8 cellular contexts compared by ENCODE assay signal in the genomic region with DNA sequence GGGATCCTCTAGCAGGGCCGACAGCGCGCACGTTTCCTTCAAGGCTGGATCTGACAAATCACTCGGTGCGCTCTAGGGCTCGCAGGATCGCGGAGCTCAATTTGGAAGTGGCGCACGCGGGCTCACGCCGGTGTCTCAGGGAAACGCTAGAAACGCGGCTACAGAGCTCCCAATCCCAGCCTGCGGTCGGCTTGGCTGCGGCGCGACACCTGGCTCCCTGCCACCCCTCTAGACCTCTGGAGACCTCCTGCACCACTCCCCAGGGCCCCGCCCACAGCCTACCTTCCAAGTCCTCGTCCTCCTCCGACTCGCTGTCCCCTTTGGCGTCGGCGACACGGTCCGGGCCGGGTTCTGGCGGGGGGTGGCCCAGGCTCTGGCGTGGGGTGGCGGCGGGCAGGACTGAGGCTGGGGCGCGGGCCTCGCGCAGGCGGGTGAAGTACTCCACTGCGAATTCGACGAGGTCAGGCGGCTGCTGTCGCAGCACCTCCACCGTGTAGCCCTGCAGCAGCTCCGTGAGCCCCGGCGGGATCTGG. TPM values are rescaled to one million over a fixed set of nuclear protein-coding genes. Genes with fewer than 3 reads are reported as not detected.
DNase-seq lines count a peak whose midpoint lies in the region; ATAC-seq and TF ChIP-seq lines count a peak whose summit lies in the region.

No MANE protein-coding gene starts in this region.

- H2AFZ ChIP-seq in hepatocyte, result peak overlapping the region; percentile 93

- H3K27ac ChIP-seq in hepatocyte, result peak overlapping the region; percentile 89
- peak overlapping the region; percentile 36 to 96 for H3K27ac ChIP-seq in aorta (ENCODE audit: low read depth in 1 of 2, low read length in 2 of 2)

- WGBS in hepatocyte (ENCODE audit: low lambda C conversion rate, missing lambda C conversion rate), result 1% methylated on average over 39 of the region's 50 CpGs
- WGBS in aorta, 2 donors, result 0% methylated on average over 48 to 50 of the region's 50 CpGs

- no peaks in the 10 kb centered on the region for H3K9me2 ChIP-seq in hepatocyte (replicated peaks; ENCODE audit: insufficient read depth)

- H3K9me3 ChIP-seq in hepatocyte (ENCODE audit: low read depth) (no peaks in the 10 kb centered on the region), aorta (ENCODE audit: control insufficient read depth, low read length) (no peaks in the 10 kb centered on the region)

- peak overlapping the region; percentile 86 for H3K4me2 ChIP-seq in hepatocyte

- no peak for TF ChIP-seq CTCF in hepatocyte (IDR thresholded peaks at IDR 0.05; ENCODE audit: poor library complexity)

- H3K4me3 ChIP-seq in hepatocyte, result peak overlapping the region; percentile 84
- peak overlapping the region; percentile 52 to 80 for H3K4me3 ChIP-seq in aorta (ENCODE audit: low read length in 2 of 2)

- H3K4me1 ChIP-seq in hepatocyte (ENCODE audit: insufficient read depth) (peaks cover 13% of the 10 kb centered on the region), aorta (ENCODE audit: control insufficient read depth in 1 of 2, insufficient read depth in 2 of 2, low read length in 2 of 2) (peaks cover 0 to 7% of the 10 kb centered on the region in 2 donors)

- H4K20me1 ChIP-seq in hepatocyte (ENCODE audit: insufficient read depth, poor library complexity, severe bottlenecking), result peaks cover 13% of the 10 kb centered on the region

- H3K79me2 ChIP-seq in hepatocyte, result peaks cover 20% of the 10 kb centered on the region

- no peaks in the 10 kb centered on the region for H3K27me3 ChIP-seq in hepatocyte
- H3K27me3 ChIP-seq in aorta (ENCODE audit: control insufficient read depth in 1 of 2, insufficient read depth in 2 of 2, low read length in 1 of 2), result no peaks in the 10 kb centered on the region

- ATAC-seq in HG02571 (IDR thresholded peaks at IDR 0.05; ENCODE audit: unreplicated experiment), result peak; percentile 27
- ATAC-seq in aorta (ENCODE audit: low FRiP score), result peak; percentile 88

- peak; percentile 34 for DNase-seq in GF-D8 (lab: John Stamatoyannopoulos, UW)
- peak; percentile 40 for DNase-seq in NCI-H1048 (lab: John Stamatoyannopoulos, UW)
- DNase-seq in T1000 (lab: John Stamatoyannopoulos, UW), result peak; percentile 68
- DNase-seq in astrocyte of the hippocampus (ENCODE audit: low read depth, low spot score), result peak; percentile 90
- DNase-seq in hepatocyte (ENCODE audit: low spot score), result peak; percentile 82
- DNase-seq in putamen (ENCODE audit: low spot score), result peak; percentile 49
- peak; percentile 89 to 95 for DNase-seq in aorta

- intact Hi-C loops in aorta (cut with DNase I), result loop anchor here in 1 of 2 donors (5.0 kb wide), 2 partner anchors 70 to 160 kb away; partner anchors contain the start of genes ARIH2 and NCKIPSD

- H3K36me3 ChIP-seq in hepatocyte (replicated peaks; ENCODE audit: insufficient read depth, low read depth) (no peaks in the 10 kb centered on the region), aorta (ENCODE audit: control insufficient read depth in 1 of 2, insufficient read depth in 2 of 2, low read length in 1 of 2) (no peaks in the 10 kb centered on the region)

RNA-seq across cellular contexts. Expression of gene PRKAR2A, which starts 0.6 kb away (rescaled TPM):
- 29.7 and 33.9 TPM in 2 replicates for total RNA-seq in hepatocyte
- 9.0 and 10.8 TPM in 2 replicates for polyA plus RNA-seq in hepatocyte
- total RNA-seq in aorta, result 10 to 100 TPM; 52.8 to 59.6 TPM
- 10 to 100 TPM in 1 of 2 donors, 1 to 10 TPM in 1; 9.1 to 10.7 TPM for polyA plus RNA-seq in aorta

RNA-seq across cellular contexts. Expression of gene SLC25A20, which starts 51.6 kb away (rescaled TPM):
- total RNA-seq in hepatocyte (59.1 and 61.3 TPM in 2 replicates), aorta (10 to 100 TPM; 11.8 to 12.4 TPM)
- polyA plus RNA-seq in hepatocyte (38.0 and 46.0 TPM in 2 replicates), aorta (10 to 100 TPM; 16.9 to 33.9 TPM)

Comparison
In these comparisons a context has a peak if more than half of its experiments do, and no peak if none do; other contexts are left out.
1. Peak in every context shown above with its lines: DNase-seq, ATAC-seq, H3K4me3 ChIP-seq and H3K27ac ChIP-seq.
2. DNase-seq: peak in every context shown above with its lines; median percentile 92 in aorta; 90 in astrocyte of the hippocampus; 82 in hepatocyte; 68 in T1000; 49 in putamen; 40 in NCI-H1048; 34 in GF-D8.